Comparison of ENCODE assay signal across 21 cellular contexts in the genomic region with DNA sequence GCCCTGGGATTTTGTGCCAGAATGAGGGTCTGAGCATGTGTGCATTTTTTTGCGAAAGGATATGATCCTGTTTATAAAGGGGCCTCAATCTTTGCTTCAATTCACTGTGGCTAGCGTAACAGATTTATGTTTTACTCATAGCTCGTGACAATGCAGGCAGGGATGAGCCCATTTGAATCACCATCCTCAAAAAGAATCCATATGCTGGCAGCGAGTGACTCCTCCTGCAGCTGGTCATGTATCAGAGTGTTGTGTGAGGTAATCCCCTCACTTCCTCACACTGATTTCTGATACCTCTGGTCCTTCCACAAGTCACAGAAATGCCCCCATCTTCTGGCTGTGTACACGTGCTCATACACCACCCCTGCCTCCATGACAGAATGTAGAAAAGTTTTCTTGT.
"Had no signal": no experiment of that assay in that cellular context is flagged by ENCODE, and none has a peak within 500 bp of the region (broad histone marks: within the 10 kb centered on the region; RNA-seq: fewer than 3 reads in every experiment).

No MANE protein-coding gene starts in this region.

- H3K4me1 ChIP-seq: body of pancreas, heart right ventricle, left ventricle myocardium inferior, thyroid gland, uterus had no signal

- ATAC-seq: activated CD8-positive, alpha-beta T cell treated with anti-CD3 and anti-CD28 coated beads for 36 hours; activated T-helper 17 cell treated with anti-CD3 and anti-CD28 coated beads, Interleukin-2, amount 50 U/mL, for 72 hours; heart right ventricle had no signal

- H3K9me3 ChIP-seq: body of pancreas, heart right ventricle, left ventricle myocardium inferior, thyroid gland, uterus had no signal

- H3K27ac ChIP-seq: heart right ventricle, left ventricle myocardium inferior, thyroid gland, uterus had no signal

- H3K4me3 ChIP-seq: body of pancreas, heart right ventricle, left ventricle myocardium inferior, thyroid gland, uterus had no signal

- FAIRE-seq: colon had no signal

- DNase-seq: activated CD4-positive, alpha-beta T cell treated with anti-CD3 and anti-CD28 coated beads for 48 hours; activated CD4-positive, CD25-positive, alpha-beta regulatory T cell; activated CD8-positive, alpha-beta T cell treated with anti-CD3 and anti-CD28 coated beads for 36 hours; activated naive CD4-positive, alpha-beta T cell treated with Interleukin-2 at 50 U/mL for 16 hours; activated T-cell treated with anti-CD3 and anti-CD28 coated beads, Interleukin-2, amount 50 U/mL, for 1 hour; body of pancreas; central memory CD4-positive, alpha-beta T cell; erythroblast; heart right ventricle; immature natural killer cell; left ventricle myocardium inferior; naive B cell; retina; stimulated activated CD4-positive, alpha-beta T cell treated with anti-CD3 and anti-CD28 coated beads, Interleukin-12 subunit alpha, Interleukin-12 subunit beta, amount 100 ng/mL, for 4 hours; stimulated activated CD4-positive, alpha-beta T cell treated with anti-CD3 and anti-CD28 coated beads, Interleukin-1b, Interleukin-23, amount 100 ng/mL, for 48 hours; stimulated activated CD8-positive, alpha-beta memory T cell treated with anti-CD3 and anti-CD28 coated beads, Interleukin-4, amount 100 ng/mL, for 48 hours; stimulated activated naive CD4-positive, alpha-beta T cell; thyroid gland had no signal

- H3K27me3 ChIP-seq: body of pancreas, thyroid gland, uterus had no signal

- H3K36me3 ChIP-seq: heart right ventricle, left ventricle myocardium inferior, thyroid gland, uterus had no signal
